26 cellular contexts compared by ENCODE assay signal in the genomic region with DNA sequence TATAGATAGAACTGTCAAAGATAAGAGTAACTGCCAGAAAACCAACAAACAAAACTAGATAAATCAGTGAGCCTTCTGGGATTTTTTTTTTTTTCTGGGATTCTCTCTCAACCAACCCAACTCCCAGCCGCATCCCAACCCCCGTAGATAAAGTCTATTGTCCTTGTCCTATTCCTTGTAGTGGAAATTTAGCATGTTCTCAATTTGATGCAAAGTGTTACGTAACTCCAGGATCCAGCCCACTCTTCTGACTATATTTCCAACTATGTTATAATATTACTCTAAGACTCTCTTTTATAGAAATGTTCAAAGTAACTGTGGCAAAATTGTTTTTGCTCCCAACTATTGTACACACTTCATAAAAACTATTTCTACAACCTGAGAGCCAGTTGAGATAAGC.
"Had no signal": no experiment of that assay in that cellular context is flagged by ENCODE, and none has a peak within 500 bp of the region (broad histone marks: within the 10 kb centered on the region; RNA-seq: fewer than 3 reads in every experiment).

No MANE protein-coding gene starts in this region.

- H3K27ac Mint-ChIP-seq: dendritic cell treated with granulocyte-macrophage colony-stimulating factor and Interleukin-4, amounts not matched to agents 40 ng/mL and 50 ng/mL, for 4 days; effector memory CD8-positive, alpha-beta T cell; endodermal cell; mesothelial cell of epicardium had no signal

- H3K4me3 Mint-ChIP-seq: dendritic cell treated with granulocyte-macrophage colony-stimulating factor and Interleukin-4, amounts not matched to agents 40 ng/mL and 50 ng/mL, for 4 days; effector memory CD8-positive, alpha-beta T cell; endodermal cell; mesothelial cell of epicardium had no signal

- H3K27me3 ChIP-seq: colonic mucosa, esophagus squamous epithelium, gastrocnemius medialis, heart right ventricle had no signal

- ATAC-seq: effector memory CD8-positive, alpha-beta T cell; esophagus mucosa; gastrocnemius medialis; left cardiac atrium; left lung; lower lobe of right lung; mucosa of descending colon had no signal

- H3K4me3 ChIP-seq: colonic mucosa, esophagus squamous epithelium, gastrocnemius medialis, heart right ventricle, left lung, lower lobe of right lung, mucosa of descending colon had no signal

- H3K36me3 ChIP-seq: colonic mucosa, esophagus squamous epithelium, gastrocnemius medialis, heart right ventricle, left lung, lower lobe of right lung had no signal

- H3K9me3 ChIP-seq: colonic mucosa had no signal

- DNase-seq: colonic mucosa; cortex of kidney; effector CD8-positive, alpha-beta T cell; effector memory CD8-positive, alpha-beta T cell; endodermal cell; erythroblast; esophagus squamous epithelium; foreskin fibroblast; foreskin melanocyte; gastrocnemius medialis; glutamatergic neuron; heart right ventricle; hippocampal formation; left cardiac atrium; left lung; left ventricle myocardium superior; lower lobe of right lung; mucosa of descending colon; naive B cell had no signal

- H3K4me1 ChIP-seq: colonic mucosa, esophagus squamous epithelium, gastrocnemius medialis, heart right ventricle, left lung, lower lobe of right lung had no signal

- FAIRE-seq: endometrium, islet of Langerhans, keratinocyte had no signal

- H3K4me1 Mint-ChIP-seq: mesothelial cell of epicardium, naive B cell had no signal

- H3K27ac ChIP-seq: colonic mucosa, epithelial cell of prostate, esophagus squamous epithelium, gastrocnemius medialis, heart right ventricle, left lung, lower lobe of right lung had no signal
